1 cellular context compared by ENCODE assay signal in the genomic region with DNA sequence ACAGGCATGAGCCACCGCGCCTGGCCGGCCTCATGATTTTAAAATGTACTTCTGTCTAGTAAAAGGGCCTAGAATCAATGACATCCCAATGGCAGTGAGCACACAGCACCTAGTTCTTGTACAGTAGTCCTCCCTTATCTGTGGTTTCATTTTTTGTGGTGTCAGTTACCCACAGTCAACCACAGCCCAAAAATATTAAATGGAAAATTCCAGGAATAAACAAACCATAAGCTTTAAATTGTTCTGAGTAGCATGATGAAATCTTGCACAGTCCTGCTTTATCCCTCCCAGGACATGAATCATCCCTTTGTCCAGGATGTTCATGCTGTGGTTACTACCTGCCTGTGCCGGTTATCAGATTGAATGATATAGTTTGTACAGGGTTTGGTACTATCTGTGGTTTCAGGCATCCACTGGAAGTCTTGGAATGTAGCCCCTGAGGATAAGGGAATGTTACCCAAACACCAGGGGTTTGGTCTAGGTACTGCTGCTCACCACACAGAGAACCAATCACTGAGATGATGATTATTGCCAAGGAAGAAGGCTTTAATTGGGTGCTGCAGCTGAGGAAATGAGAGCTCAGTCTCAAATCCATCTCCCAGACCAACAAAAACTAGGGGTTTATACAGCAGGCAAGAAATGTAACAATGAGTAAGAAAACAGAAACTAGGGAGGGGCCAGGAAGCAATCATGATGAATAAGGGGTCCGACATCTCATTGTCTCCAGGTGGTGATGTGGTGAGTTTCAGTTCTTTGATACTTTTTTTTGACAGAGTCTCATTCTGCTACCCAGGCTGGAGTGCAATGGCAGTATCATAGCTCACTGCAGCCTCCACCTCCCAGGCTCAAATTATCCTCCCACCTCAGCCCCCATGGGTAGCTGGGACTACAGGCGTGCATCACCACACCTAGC.
A peak's percentile ranks its signal among the peaks of the same experiment; 100 is the strongest.
TF ChIP-seq lines count a peak whose summit lies in the region.

No MANE protein-coding gene starts in this region.

TF ChIP-seq in HEK293, 187 proteins besides CTCF, POLR2A, EP300 and RAD21 (continued from another document and continues in another):
- TF ChIP-seq, protein P1, sequence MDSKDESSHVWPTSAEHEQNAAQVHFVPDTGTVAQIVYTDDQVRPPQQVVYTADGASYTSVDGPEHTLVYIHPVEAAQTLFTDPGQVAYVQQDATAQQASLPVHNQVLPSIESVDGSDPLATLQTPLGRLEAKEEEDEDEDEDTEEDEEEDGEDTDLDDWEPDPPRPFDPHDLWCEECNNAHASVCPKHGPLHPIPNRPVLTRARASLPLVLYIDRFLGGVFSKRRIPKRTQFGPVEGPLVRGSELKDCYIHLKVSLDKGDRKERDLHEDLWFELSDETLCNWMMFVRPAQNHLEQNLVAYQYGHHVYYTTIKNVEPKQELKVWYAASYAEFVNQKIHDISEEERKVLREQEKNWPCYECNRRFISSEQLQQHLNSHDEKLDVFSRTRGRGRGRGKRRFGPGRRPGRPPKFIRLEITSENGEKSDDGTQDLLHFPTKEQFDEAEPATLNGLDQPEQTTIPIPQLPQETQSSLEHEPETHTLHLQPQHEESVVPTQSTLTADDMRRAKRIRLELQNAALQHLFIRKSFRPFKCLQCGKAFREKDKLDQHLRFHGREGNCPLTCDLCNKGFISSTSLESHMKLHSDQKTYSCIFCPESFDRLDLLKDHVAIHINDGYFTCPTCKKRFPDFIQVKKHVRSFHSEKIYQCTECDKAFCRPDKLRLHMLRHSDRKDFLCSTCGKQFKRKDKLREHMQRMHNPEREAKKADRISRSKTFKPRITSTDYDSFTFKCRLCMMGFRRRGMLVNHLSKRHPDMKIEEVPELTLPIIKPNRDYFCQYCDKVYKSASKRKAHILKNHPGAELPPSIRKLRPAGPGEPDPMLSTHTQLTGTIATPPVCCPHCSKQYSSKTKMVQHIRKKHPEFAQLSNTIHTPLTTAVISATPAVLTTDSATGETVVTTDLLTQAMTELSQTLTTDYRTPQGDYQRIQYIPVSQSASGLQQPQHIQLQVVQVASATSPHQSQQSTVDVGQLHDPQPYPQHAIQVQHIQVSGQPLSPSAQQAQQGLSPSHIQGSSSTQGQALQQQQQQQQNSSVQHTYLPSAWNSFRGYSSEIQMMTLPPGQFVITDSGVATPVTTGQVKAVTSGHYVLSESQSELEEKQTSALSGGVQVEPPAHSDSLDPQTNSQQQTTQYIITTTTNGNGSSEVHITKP (tag by site-specific recombination; IDR thresholded peaks at IDR 0.05) = peak; percentile 84
- TF ChIP-seq, protein P2, sequence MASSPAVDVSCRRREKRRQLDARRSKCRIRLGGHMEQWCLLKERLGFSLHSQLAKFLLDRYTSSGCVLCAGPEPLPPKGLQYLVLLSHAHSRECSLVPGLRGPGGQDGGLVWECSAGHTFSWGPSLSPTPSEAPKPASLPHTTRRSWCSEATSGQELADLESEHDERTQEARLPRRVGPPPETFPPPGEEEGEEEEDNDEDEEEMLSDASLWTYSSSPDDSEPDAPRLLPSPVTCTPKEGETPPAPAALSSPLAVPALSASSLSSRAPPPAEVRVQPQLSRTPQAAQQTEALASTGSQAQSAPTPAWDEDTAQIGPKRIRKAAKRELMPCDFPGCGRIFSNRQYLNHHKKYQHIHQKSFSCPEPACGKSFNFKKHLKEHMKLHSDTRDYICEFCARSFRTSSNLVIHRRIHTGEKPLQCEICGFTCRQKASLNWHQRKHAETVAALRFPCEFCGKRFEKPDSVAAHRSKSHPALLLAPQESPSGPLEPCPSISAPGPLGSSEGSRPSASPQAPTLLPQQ (tag by site-specific recombination; IDR thresholded peaks at IDR 0.05) = peak; percentile 72; the same call in 1 of the 2 replicates
- no peak for TF ChIP-seq ZNF221 (tag by site-specific recombination; IDR thresholded peaks at IDR 0.05; ENCODE audit: borderline replicate concordance)
- TF ChIP-seq ZBTB8A (tag by site-specific recombination; IDR thresholded peaks at IDR 0.05) = 0 out of 2 replicates have a peak, but pooled peaks have one; percentile 25
- no peak for TF ChIP-seq ZNF391 (tag by site-specific recombination; IDR thresholded peaks at IDR 0.05; ENCODE audit: borderline replicate concordance, low read depth)
- TF ChIP-seq, protein P3, sequence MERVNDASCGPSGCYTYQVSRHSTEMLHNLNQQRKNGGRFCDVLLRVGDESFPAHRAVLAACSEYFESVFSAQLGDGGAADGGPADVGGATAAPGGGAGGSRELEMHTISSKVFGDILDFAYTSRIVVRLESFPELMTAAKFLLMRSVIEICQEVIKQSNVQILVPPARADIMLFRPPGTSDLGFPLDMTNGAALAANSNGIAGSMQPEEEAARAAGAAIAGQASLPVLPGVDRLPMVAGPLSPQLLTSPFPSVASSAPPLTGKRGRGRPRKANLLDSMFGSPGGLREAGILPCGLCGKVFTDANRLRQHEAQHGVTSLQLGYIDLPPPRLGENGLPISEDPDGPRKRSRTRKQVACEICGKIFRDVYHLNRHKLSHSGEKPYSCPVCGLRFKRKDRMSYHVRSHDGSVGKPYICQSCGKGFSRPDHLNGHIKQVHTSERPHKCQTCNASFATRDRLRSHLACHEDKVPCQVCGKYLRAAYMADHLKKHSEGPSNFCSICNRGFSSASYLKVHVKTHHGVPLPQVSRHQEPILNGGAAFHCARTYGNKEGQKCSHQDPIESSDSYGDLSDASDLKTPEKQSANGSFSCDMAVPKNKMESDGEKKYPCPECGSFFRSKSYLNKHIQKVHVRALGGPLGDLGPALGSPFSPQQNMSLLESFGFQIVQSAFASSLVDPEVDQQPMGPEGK (tag by site-specific recombination; IDR thresholded peaks at IDR 0.05) = peak; percentile 75
- peak; percentile 57; the same call in 1 of the 2 replicates for TF ChIP-seq SP3 (tag by site-specific recombination; IDR thresholded peaks at IDR 0.05)
- no peak for TF ChIP-seq ZNF624 (tag by site-specific recombination; IDR thresholded peaks at IDR 0.05)
- TF ChIP-seq, protein P4, sequence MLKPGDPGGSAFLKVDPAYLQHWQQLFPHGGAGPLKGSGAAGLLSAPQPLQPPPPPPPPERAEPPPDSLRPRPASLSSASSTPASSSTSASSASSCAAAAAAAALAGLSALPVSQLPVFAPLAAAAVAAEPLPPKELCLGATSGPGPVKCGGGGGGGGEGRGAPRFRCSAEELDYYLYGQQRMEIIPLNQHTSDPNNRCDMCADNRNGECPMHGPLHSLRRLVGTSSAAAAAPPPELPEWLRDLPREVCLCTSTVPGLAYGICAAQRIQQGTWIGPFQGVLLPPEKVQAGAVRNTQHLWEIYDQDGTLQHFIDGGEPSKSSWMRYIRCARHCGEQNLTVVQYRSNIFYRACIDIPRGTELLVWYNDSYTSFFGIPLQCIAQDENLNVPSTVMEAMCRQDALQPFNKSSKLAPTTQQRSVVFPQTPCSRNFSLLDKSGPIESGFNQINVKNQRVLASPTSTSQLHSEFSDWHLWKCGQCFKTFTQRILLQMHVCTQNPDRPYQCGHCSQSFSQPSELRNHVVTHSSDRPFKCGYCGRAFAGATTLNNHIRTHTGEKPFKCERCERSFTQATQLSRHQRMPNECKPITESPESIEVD (tag by site-specific recombination; IDR thresholded peaks at IDR 0.05) = peak; percentile 94
- no peak for TF ChIP-seq ZNF654 (tag by site-specific recombination; IDR thresholded peaks at IDR 0.05; ENCODE audit: low read depth)
- no peak for TF ChIP-seq YY1 (tag by site-specific recombination; IDR thresholded peaks at IDR 0.05)
- TF ChIP-seq SP7 (tag by site-specific recombination; IDR thresholded peaks at IDR 0.05) = peak; percentile 93
- no peak; the same call in 1 of the 2 replicates for TF ChIP-seq ZNF174 (tag by site-specific recombination; IDR thresholded peaks at IDR 0.05)
- TF ChIP-seq ZNF501 (tag by site-specific recombination; IDR thresholded peaks at IDR 0.05) = peak; percentile 48; the same call in 1 of the 2 replicates
- no peak for TF ChIP-seq SCRT1 (tag by site-specific recombination; IDR thresholded peaks at IDR 0.05; ENCODE audit: borderline replicate concordance)
- no peak for TF ChIP-seq ZNF16 (tag by site-specific recombination; IDR thresholded peaks at IDR 0.05; ENCODE audit: low read depth)
- TF ChIP-seq, protein P5, sequence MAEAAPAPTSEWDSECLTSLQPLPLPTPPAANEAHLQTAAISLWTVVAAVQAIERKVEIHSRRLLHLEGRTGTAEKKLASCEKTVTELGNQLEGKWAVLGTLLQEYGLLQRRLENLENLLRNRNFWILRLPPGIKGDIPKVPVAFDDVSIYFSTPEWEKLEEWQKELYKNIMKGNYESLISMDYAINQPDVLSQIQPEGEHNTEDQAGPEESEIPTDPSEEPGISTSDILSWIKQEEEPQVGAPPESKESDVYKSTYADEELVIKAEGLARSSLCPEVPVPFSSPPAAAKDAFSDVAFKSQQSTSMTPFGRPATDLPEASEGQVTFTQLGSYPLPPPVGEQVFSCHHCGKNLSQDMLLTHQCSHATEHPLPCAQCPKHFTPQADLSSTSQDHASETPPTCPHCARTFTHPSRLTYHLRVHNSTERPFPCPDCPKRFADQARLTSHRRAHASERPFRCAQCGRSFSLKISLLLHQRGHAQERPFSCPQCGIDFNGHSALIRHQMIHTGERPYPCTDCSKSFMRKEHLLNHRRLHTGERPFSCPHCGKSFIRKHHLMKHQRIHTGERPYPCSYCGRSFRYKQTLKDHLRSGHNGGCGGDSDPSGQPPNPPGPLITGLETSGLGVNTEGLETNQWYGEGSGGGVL (tag by site-specific recombination; IDR thresholded peaks at IDR 0.05) = peak; percentile 74
- TF ChIP-seq ZNF571 (tag by site-specific recombination; IDR thresholded peaks at IDR 0.05) = no peak
- TF ChIP-seq, protein P6, sequence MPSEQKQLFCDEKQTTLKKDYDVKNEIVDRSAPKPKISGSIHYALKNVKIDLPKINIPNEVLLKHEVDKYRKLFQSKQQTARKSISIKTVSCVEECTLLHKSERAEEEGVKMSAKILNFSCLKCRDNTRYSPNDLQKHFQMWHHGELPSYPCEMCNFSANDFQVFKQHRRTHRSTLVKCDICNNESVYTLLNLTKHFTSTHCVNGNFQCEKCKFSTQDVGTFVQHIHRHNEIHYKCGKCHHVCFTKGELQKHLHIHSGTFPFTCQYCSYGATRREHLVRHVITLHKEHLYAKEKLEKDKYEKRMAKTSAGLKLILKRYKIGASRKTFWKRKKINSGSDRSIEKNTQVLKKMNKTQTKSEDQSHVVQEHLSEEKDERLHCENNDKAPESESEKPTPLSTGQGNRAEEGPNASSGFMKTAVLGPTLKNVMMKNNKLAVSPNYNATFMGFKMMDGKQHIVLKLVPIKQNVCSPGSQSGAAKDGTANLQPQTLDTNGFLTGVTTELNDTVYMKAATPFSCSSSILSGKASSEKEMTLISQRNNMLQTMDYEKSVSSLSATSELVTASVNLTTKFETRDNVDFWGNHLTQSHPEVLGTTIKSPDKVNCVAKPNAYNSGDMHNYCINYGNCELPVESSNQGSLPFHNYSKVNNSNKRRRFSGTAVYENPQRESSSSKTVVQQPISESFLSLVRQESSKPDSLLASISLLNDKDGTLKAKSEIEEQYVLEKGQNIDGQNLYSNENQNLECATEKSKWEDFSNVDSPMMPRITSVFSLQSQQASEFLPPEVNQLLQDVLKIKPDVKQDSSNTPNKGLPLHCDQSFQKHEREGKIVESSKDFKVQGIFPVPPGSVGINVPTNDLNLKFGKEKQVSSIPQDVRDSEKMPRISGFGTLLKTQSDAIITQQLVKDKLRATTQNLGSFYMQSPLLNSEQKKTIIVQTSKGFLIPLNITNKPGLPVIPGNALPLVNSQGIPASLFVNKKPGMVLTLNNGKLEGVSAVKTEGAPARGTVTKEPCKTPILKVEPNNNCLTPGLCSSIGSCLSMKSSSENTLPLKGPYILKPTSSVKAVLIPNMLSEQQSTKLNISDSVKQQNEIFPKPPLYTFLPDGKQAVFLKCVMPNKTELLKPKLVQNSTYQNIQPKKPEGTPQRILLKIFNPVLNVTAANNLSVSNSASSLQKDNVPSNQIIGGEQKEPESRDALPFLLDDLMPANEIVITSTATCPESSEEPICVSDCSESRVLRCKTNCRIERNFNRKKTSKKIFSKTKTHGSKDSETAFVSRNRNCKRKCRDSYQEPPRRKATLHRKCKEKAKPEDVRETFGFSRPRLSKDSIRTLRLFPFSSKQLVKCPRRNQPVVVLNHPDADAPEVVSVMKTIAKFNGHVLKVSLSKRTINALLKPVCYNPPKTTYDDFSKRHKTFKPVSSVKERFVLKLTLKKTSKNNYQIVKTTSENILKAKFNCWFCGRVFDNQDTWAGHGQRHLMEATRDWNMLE (tag by site-specific recombination; conservative IDR thresholded peaks at IDR 0.05; ENCODE audit: low read depth) = peak; percentile 61
- TF ChIP-seq MZF1 (tag by site-specific recombination; IDR thresholded peaks at IDR 0.05; ENCODE audit: borderline replicate concordance) = peak; percentile 52; the same call in 1 of the 2 replicates
- 0 out of 2 replicates have a peak, but pooled peaks have one; percentile 38 for TF ChIP-seq ZFP69B (tag by site-specific recombination; IDR thresholded peaks at IDR 0.05)
- no peak for TF ChIP-seq ZNF585B (tag by site-specific recombination; IDR thresholded peaks at IDR 0.05)
- TF ChIP-seq ZNF701 (tag by site-specific recombination; IDR thresholded peaks at IDR 0.05) = no peak
- no peak for TF ChIP-seq ZNF214 (tag by site-specific recombination; IDR thresholded peaks at IDR 0.05; ENCODE audit: borderline replicate concordance)
- TF ChIP-seq OVOL3 (tag by site-specific recombination; IDR thresholded peaks at IDR 0.05) = no peak
- no peak for TF ChIP-seq ZNF670 (tag by site-specific recombination; IDR thresholded peaks at IDR 0.05; ENCODE audit: low read depth)
- TF ChIP-seq ZNF248 (tag by site-specific recombination; IDR thresholded peaks at IDR 0.05) = no peak
- TF ChIP-seq KLF10 (tag by site-specific recombination; IDR thresholded peaks at IDR 0.05) = peak; percentile 90
- no peak for TF ChIP-seq ZFP3 (tag by site-specific recombination; IDR thresholded peaks at IDR 0.05; ENCODE audit: low read depth)
- TF ChIP-seq, protein P7, sequence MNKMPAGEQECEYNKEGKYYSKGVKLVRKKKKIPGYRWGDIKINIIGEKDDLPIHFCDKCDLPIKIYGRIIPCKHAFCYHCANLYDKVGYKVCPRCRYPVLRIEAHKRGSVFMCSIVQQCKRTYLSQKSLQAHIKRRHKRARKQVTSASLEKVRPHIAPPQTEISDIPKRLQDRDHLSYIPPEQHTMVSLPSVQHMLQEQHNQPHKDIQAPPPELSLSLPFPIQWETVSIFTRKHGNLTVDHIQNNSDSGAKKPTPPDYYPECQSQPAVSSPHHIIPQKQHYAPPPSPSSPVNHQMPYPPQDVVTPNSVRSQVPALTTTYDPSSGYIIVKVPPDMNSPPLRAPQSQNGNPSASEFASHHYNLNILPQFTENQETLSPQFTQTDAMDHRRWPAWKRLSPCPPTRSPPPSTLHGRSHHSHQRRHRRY (tag by site-specific recombination; IDR thresholded peaks at IDR 0.05) = no peak
- peak; percentile 67 for TF ChIP-seq SETDB1 (IDR thresholded peaks at IDR 0.05; ENCODE audit: insufficient read length, low read length)
- TF ChIP-seq ZNF23 (tag by site-specific recombination; IDR thresholded peaks at IDR 0.05; ENCODE audit: borderline replicate concordance) = no peak
- TF ChIP-seq HOXD13 (CRISPR knock-in tag; IDR thresholded peaks at IDR 0.05; ENCODE audit: borderline replicate concordance) = peak; percentile 68
- TF ChIP-seq HOXC10 (CRISPR knock-in tag; IDR thresholded peaks at IDR 0.05) = no peak
- TF ChIP-seq, protein P8, sequence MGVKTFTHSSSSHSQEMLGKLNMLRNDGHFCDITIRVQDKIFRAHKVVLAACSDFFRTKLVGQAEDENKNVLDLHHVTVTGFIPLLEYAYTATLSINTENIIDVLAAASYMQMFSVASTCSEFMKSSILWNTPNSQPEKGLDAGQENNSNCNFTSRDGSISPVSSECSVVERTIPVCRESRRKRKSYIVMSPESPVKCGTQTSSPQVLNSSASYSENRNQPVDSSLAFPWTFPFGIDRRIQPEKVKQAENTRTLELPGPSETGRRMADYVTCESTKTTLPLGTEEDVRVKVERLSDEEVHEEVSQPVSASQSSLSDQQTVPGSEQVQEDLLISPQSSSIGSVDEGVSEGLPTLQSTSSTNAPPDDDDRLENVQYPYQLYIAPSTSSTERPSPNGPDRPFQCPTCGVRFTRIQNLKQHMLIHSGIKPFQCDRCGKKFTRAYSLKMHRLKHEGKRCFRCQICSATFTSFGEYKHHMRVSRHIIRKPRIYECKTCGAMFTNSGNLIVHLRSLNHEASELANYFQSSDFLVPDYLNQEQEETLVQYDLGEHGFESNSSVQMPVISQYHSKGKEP (tag by site-specific recombination; IDR thresholded peaks at IDR 0.05) = peak; percentile 72; the same call in 1 of the 2 replicates
- TF ChIP-seq ZNF302 (tag by site-specific recombination; IDR thresholded peaks at IDR 0.05; ENCODE audit: low read depth) = no peak
